ENCODE assay signal across 23 cellular contexts in the genomic region with DNA sequence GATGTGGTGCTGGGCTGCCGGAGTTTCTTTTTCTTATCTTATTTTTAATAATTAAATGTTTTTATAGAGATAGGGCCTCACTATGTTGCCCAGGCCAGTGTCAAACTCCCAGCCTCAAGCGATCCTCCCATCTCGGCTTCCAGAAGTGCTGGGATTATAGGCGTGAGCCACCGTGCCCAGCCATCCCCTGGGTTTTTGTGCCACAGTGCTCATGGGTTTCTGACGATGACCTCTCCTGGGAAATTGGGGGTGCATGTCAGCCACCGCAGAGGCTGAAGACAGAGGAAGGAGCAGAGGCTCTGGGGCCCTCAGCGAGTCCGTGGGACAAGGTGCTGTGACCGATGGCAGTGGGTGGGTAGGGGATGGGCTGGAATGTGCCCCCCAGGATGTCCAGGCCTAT. TPM values are rescaled to one million over a fixed set of nuclear protein-coding genes. Genes with fewer than 3 reads are reported as not detected.
DNase-seq lines count a peak whose midpoint lies in the region; ATAC-seq, FAIRE-seq and TF ChIP-seq lines count a peak whose summit lies in the region.
"Had no signal": no experiment of that assay in that cellular context is flagged by ENCODE, and none has a peak within 500 bp of the region (broad histone marks: within the 10 kb centered on the region; RNA-seq: fewer than 3 reads in every experiment).

No MANE protein-coding gene starts in this region.

- no peak overlapping the region for H2AFZ ChIP-seq in H1 (ENCODE audit: low read length)

- no peak overlapping the region for H3K56ac ChIP-seq in H1 (replicated peaks; ENCODE audit: insufficient read length, low read depth, low read length)

- no peak overlapping the region for H2BK15ac ChIP-seq in H1 (ENCODE audit: low read length)

- intact Hi-C loops in heart right ventricle (cut with DNase I) (loop anchor here in 3 of 10 donors (2.0 to 10.0 kb wide), 3 partner anchors 21 to 63 kb away; a partner anchor contains a TSS), left cardiac atrium (cut with DNase I) (loop anchor here in 1 of 2 donors (10.0 kb wide), 1 partner anchor 63 kb away; a partner anchor contains a TSS), tibial artery (cut with DNase I; ENCODE audit: low total_unique reads) (no loop called here)

- WGBS in heart right ventricle, 2 donors: 71 to 75% methylated on average over 10 of the region's 10 CpGs
- 91% methylated on average over 8 of the region's 10 CpGs; no CpG with 5 or more reads in 1 of the 2 experiments for WGBS in H1 (ENCODE audit: extremely low coverage in 1 of 2, insufficient coverage in 1 of 2, insufficient read length in 1 of 2, insufficient replicate concordance in 2 of 2, low coverage in 1 of 2, low lambda C conversion rate in 2 of 2, missing lambda C conversion rate in 1 of 2), 2 experiments

- no peak overlapping the region for H3K4ac ChIP-seq in H1 (replicated peaks; ENCODE audit: insufficient read length, low read depth, low read length)

- H4K91ac ChIP-seq in H1 (replicated peaks; ENCODE audit: insufficient read length, low read length): no peak overlapping the region

- no peak overlapping the region for H2BK5ac ChIP-seq in H1 (ENCODE audit: low read depth, low read length)

- no peak overlapping the region for H3K14ac ChIP-seq in H1 (ENCODE audit: insufficient read length)

- H3K27ac ChIP-seq in heart right ventricle (peak overlapping the region in 9 of 10 donors; percentile 74 to 95 (median 92)), H1 (ENCODE audit: low read depth, low read length) (no peak overlapping the region), muscle layer of colon (ENCODE audit: low read depth, low read length) (no peak overlapping the region), tibial artery (peak overlapping the region; percentile 49 to 53)

- H3K4me2 ChIP-seq in H1 (ENCODE audit: insufficient read depth in 1 of 2, low read depth in 2 of 2, low read length in 2 of 2): peak overlapping the region; percentile 54 to 77; a peak in 3 of 4 replicates

- no peak for TF ChIP-seq CTCF in heart right ventricle (IDR thresholded peaks at IDR 0.05)
- TF ChIP-seq CTCF in H1 (IDR thresholded peaks at IDR 0.05; ENCODE audit: control extremely low read depth in 1 of 3, insufficient read depth in 1 of 3, low read depth in 1 of 3, low read length in 3 of 3): no peak
- no peak for TF ChIP-seq CTCF in tibial artery (IDR thresholded peaks at IDR 0.05)

- no peak for ATAC-seq in heart right ventricle
- ATAC-seq in left cardiac atrium: no peak

- H4K8ac ChIP-seq in H1 (ENCODE audit: extremely low read depth, insufficient read depth, low read length): no peak overlapping the region

- CTCF ChIA-PET in H1 (lab: Charles Lee; ENCODE audit: partially characterized antibody): interaction anchor here (0.7 to 7.9 kb wide), 7 partner anchors 12 to 180 kb away, joined by 3 to 80 read pairs (median 4); a partner anchor contains a TSS

- no peak overlapping the region for H2BK20ac ChIP-seq in H1 (ENCODE audit: low read length)

- peaks cover 0 to 29% (median 6%) of the 10 kb centered on the region in 9 donors for H3K36me3 ChIP-seq in heart right ventricle
- peaks cover 0 to 4% (median 0%) of the 10 kb centered on the region in 4 experiments; a peak in 2 of 8 replicates for H3K36me3 ChIP-seq in H1 (ENCODE audit: control insufficient read depth in 2 of 4, insufficient read depth in 4 of 4, low read length in 3 of 4)
- H3K36me3 ChIP-seq in muscle layer of colon (ENCODE audit: insufficient read depth, low read length): no peaks in the 10 kb centered on the region
- peaks cover 0 to 41% (median 23%) of the 10 kb centered on the region in 3 donors for H3K36me3 ChIP-seq in tibial artery

- H3K79me1 ChIP-seq in H1 (ENCODE audit: low read depth, low read length): no peaks in the 10 kb centered on the region

- peak overlapping the region; percentile 65; the same call in 1 of the 2 replicates for H2AK5ac ChIP-seq in H1 (ENCODE audit: low read depth, low read length)

- no peak for TF ChIP-seq EP300 in H1 (IDR thresholded peaks at IDR 0.05; ENCODE audit: borderline replicate concordance in 1 of 2, low read depth in 2 of 2, low read length in 2 of 2)

- no peaks in the 10 kb centered on the region for H4K20me1 ChIP-seq in H1 (replicated peaks in 1 of 2; ENCODE audit: control insufficient read depth in 1 of 2, insufficient read depth in 2 of 2, low read length in 2 of 2)

- TF ChIP-seq POLR2A in H1 (IDR thresholded peaks at IDR 0.05; ENCODE audit: control extremely low read depth in 1 of 2, low read depth in 2 of 2, low read length in 2 of 2): no peak

- no peaks in the 10 kb centered on the region for H3K27me3 ChIP-seq in heart right ventricle
- no peaks in the 10 kb centered on the region for H3K27me3 ChIP-seq in H1 (replicated peaks in 1 of 4; ENCODE audit: control insufficient read depth in 3 of 4, extremely low read depth in 1 of 4, insufficient read depth in 3 of 4, low read length in 3 of 4)
- H3K27me3 ChIP-seq in muscle layer of colon (ENCODE audit: control insufficient read depth in 1 of 2, insufficient read depth in 2 of 2, low read length in 2 of 2): no peaks in the 10 kb centered on the region
- no peaks in the 10 kb centered on the region for H3K27me3 ChIP-seq in tibial artery

- POLR2A ChIA-PET in H1 (lab: Charles Lee; ENCODE audit: partially characterized antibody): interaction anchor here (0.9 to 8.0 kb wide), 4 partner anchors 10 to 47 kb away, joined by 3 to 137 read pairs (median 3); a partner anchor contains a TSS

- no peaks in the 10 kb centered on the region for H3K79me2 ChIP-seq in H1 (ENCODE audit: control insufficient read depth in 1 of 2, insufficient read depth in 2 of 2, low read length in 2 of 2)

- H3K23me2 ChIP-seq in H1 (ENCODE audit: low read depth, low read length): peaks cover 2% of the 10 kb centered on the region; the same call in 1 of the 2 replicates

- H3K18ac ChIP-seq in H1 (ENCODE audit: extremely low read depth, low read length): no peak overlapping the region

- H3K9me3 ChIP-seq in heart right ventricle (no peaks in the 10 kb centered on the region), H1 (ENCODE audit: insufficient read depth in 2 of 2, low read depth in 1 of 2, low read length in 1 of 2) (no peaks in the 10 kb centered on the region), muscle layer of colon (ENCODE audit: low read length) (no peaks in the 10 kb centered on the region), tibial artery (no peaks in the 10 kb centered on the region)

- DNase-seq in heart right ventricle (no peak), left cardiac atrium (no peak), H1 (ENCODE audit: low read depth in 1 of 2, low spot score in 2 of 2) (no peak), tibial artery (no peak), NAMALWA (ENCODE audit: low spot score) (no peak), NCI-H2196 (lab: John Stamatoyannopoulos, UW; ENCODE audit: unreplicated experiment) (no peak), NCI-H748 (lab: John Stamatoyannopoulos, UW; ENCODE audit: unreplicated experiment) (no peak)
- DNase-seq: activated CD4-positive, alpha-beta memory T cell treated with anti-CD3 and anti-CD28 coated beads, Interleukin-2, amount 10 ng/mL, durations not matched to agents 7 days and 5 days; activated CD4-positive, CD25-positive, alpha-beta regulatory T cell; cerebellar nuclear complex; NCI-H146; NCI-H774; stimulated activated CD4-positive, alpha-beta T cell treated with anti-CD3 and anti-CD28 coated beads, Interleukin-1b, Interleukin-23, amount 100 ng/mL, for 48 hours; stimulated activated naive CD4-positive, alpha-beta T cell had no signal

- no peak for FAIRE-seq in H1 (lab: Jason Lieb, UNC)
- FAIRE-seq: A204.1, G401.6, islet of Langerhans, urothelium cell line had no signal

- no peak overlapping the region for H3K23ac ChIP-seq in H1 (ENCODE audit: insufficient read length)

- H2BK12ac ChIP-seq in H1 (ENCODE audit: low read depth, low read length): no peak overlapping the region

- H3K9ac ChIP-seq in H1 (replicated peaks in 1 of 4; ENCODE audit: extremely low read depth in 1 of 4, low read depth in 3 of 4, low read length in 3 of 4) (no peak overlapping the region), muscle layer of colon (ENCODE audit: low read length) (peak overlapping the region; percentile 15)

- peak overlapping the region in 4 of 10 donors; percentile 36 to 52 (median 50) for H3K4me3 ChIP-seq in heart right ventricle
- peak overlapping the region in 1 of 4 experiments; percentile 72; a peak in 2 of 8 replicates for H3K4me3 ChIP-seq in H1 (ENCODE audit: extremely low read depth in 1 of 4, insufficient read depth in 2 of 4, low read depth in 3 of 4, low read length in 4 of 4)
- H3K4me3 ChIP-seq in muscle layer of colon (ENCODE audit: low read depth in 1 of 2, low read length in 2 of 2): peak overlapping the region; percentile 45 to 63
- H3K4me3 ChIP-seq in tibial artery: peak overlapping the region in 1 of 2 donors; percentile 48

- peaks cover 24 to 63% (median 48%) of the 10 kb centered on the region in 9 donors for H3K4me1 ChIP-seq in heart right ventricle
- peaks cover 0 to 16% (median 9%) of the 10 kb centered on the region in 4 experiments; a peak in 6 of 7 replicates for H3K4me1 ChIP-seq in H1 (replicated peaks in 1 of 4; ENCODE audit: control insufficient read depth in 3 of 4, insufficient read depth in 4 of 4, low read length in 3 of 4)
- peaks cover 12% of the 10 kb centered on the region for H3K4me1 ChIP-seq in muscle layer of colon (ENCODE audit: insufficient read depth, low read length)
- peaks cover 0 to 41% (median 29%) of the 10 kb centered on the region in 4 donors for H3K4me1 ChIP-seq in tibial artery

- H4K5ac ChIP-seq in H1 (ENCODE audit: insufficient read length, low read depth, low read length): no peak overlapping the region

- H2BK120ac ChIP-seq in H1 (replicated peaks; ENCODE audit: low read depth, low read length): no peak overlapping the region

- no peak for TF ChIP-seq RAD21 in H1 (IDR thresholded peaks at IDR 0.05 in 1 of 2, conservative IDR thresholded peaks at IDR 0.05 in 1 of 2; ENCODE audit: low read depth in 2 of 2, low read length in 2 of 2)

RNA-seq across cellular contexts. Expression of a gene that starts 14.4 kb away (rescaled TPM):
- total RNA-seq in heart right ventricle (10 to 100 TPM; 19.4 to 50.2 (median 24.8) TPM), left cardiac atrium (10 to 100 TPM; 55.6 to 58.6 TPM)
- polyA plus RNA-seq in heart right ventricle (10 to 100 TPM; 26.2 to 87.8 TPM), H1 (2011; rRNA removed) (12.8 and 19.8 TPM in 2 replicates)
- total RNA-seq in H1 (2021; fragmentation: NEBNext Ultra II Directional; extraction: Animal tissue kit (Norgen Biotek cat#: 25700)): 15.7 and 18.0 TPM in 2 replicates
- 13.8 TPM for polyA plus RNA-seq in H1 (2011; cell fraction: cytosol; rRNA removed)
- polyA plus RNA-seq in H1 (2011; cell fraction: nucleus; rRNA removed): 39.2 TPM
- 9.3 to 15.2 TPM (median 14.5 TPM) in 4 replicates for polyA plus RNA-seq in H1 (2012, experiment 1 of 2)
- 12.0 TPM for polyA plus RNA-seq in H1 (2012, experiment 2 of 2)
- 14.4 TPM for polyA plus RNA-seq in H1 (2013, experiment 1 of 2)
- polyA plus RNA-seq in H1 (2013, experiment 2 of 2): 13.9 TPM
- polyA minus RNA-seq in H1 (2011; rRNA and poly(A)+ RNA removed): 3.5 and 4.2 TPM in 2 replicates
- 12.7 TPM for polyA minus RNA-seq in H1 (2011; cell fraction: cytosol; rRNA and poly(A)+ RNA removed)
- 11.2 TPM for polyA minus RNA-seq in H1 (2011; cell fraction: nucleus; rRNA and poly(A)+ RNA removed)

RNA-seq across cellular contexts. Expression of a gene that starts 21.8 kb away (rescaled TPM):
- total RNA-seq in heart right ventricle (10 to 100 TPM; 23.3 to 39.5 (median 30.7) TPM), left cardiac atrium (10 to 100 TPM; 23.2 to 30.6 TPM)
- polyA plus RNA-seq in heart right ventricle (10 to 100 TPM; 37.0 to 49.2 TPM), H1 (2011; rRNA removed) (11.6 and 13.6 TPM in 2 replicates)
- 17.9 and 19.0 TPM in 2 replicates for total RNA-seq in H1 (2021; fragmentation: NEBNext Ultra II Directional; extraction: Animal tissue kit (Norgen Biotek cat#: 25700))
- polyA plus RNA-seq in H1 (2011; cell fraction: cytosol; rRNA removed): 19.7 TPM
- 13.9 TPM for polyA plus RNA-seq in H1 (2011; cell fraction: nucleus; rRNA removed)
- polyA plus RNA-seq in H1 (2012, experiment 1 of 2): 6.2 to 15.0 TPM (median 13.2 TPM) in 4 replicates
- 11.1 TPM for polyA plus RNA-seq in H1 (2012, experiment 2 of 2)
- polyA plus RNA-seq in H1 (2013, experiment 1 of 2): 14.6 TPM
- polyA plus RNA-seq in H1 (2013, experiment 2 of 2): 15.8 TPM
- polyA minus RNA-seq in H1 (2011; rRNA and poly(A)+ RNA removed): 0.61 and 1.1 TPM in 2 replicates
- 3.7 TPM for polyA minus RNA-seq in H1 (2011; cell fraction: cytosol; rRNA and poly(A)+ RNA removed)
- polyA minus RNA-seq in H1 (2011; cell fraction: nucleus; rRNA and poly(A)+ RNA removed): 10.4 TPM

RNA-seq across cellular contexts. Expression of a gene that starts 31.7 kb away (rescaled TPM):
- total RNA-seq in heart right ventricle (1 to 10 TPM in 5 of 10 donors, under 1 TPM in 4, not detected in 1; 0.21 to 2.0 (median 1.1) TPM), left cardiac atrium (1 to 10 TPM in 1 of 2 donors, under 1 TPM in 1; 0.86 to 2.4 TPM)
- polyA plus RNA-seq in heart right ventricle (1 to 10 TPM; 1.3 to 1.6 TPM), H1 (2011; rRNA removed) (0.13 and 0.15 TPM in 2 replicates)
- 0.88 and 1.1 TPM in 2 replicates for total RNA-seq in H1 (2021; fragmentation: NEBNext Ultra II Directional; extraction: Animal tissue kit (Norgen Biotek cat#: 25700))
- polyA plus RNA-seq in H1 (2011; cell fraction: cytosol; rRNA removed): 0.26 TPM
- polyA plus RNA-seq in H1 (2011; cell fraction: nucleus; rRNA removed): 1.7 TPM
- 0.57 to 0.92 TPM (median 0.67 TPM) in 4 replicates for polyA plus RNA-seq in H1 (2012, experiment 1 of 2)
- 0.22 TPM for polyA plus RNA-seq in H1 (2012, experiment 2 of 2)
- polyA plus RNA-seq in H1 (2013, experiment 1 of 2): 0.10 TPM
- 0.17 TPM for polyA plus RNA-seq in H1 (2013, experiment 2 of 2)
- polyA minus RNA-seq in H1 (2011; rRNA and poly(A)+ RNA removed): 0.07 TPM in 1 of 2 replicates, not detected in the other
- not detected for polyA minus RNA-seq in H1 (2011; cell fraction: cytosol; rRNA and poly(A)+ RNA removed)
- polyA minus RNA-seq in H1 (2011; cell fraction: nucleus; rRNA and poly(A)+ RNA removed): 0.90 TPM

RNA-seq across cellular contexts. Expression of a gene that starts 37.9 kb away (rescaled TPM):
- under 1 TPM in 3 of 10 donors, not detected in 7; 0.02 to 0.04 (median 0.03) TPM for total RNA-seq in heart right ventricle
- under 1 TPM in 1 of 2 donors, not detected in 1; 0.07 TPM for polyA plus RNA-seq in heart right ventricle
- total RNA-seq in left cardiac atrium: not detected
- not detected in 2 replicates for total RNA-seq in H1 (2021; fragmentation: NEBNext Ultra II Directional; extraction: Animal tissue kit (Norgen Biotek cat#: 25700))
- 0.02 TPM in 2 replicates for polyA plus RNA-seq in H1 (2011; rRNA removed)
- 0.01 TPM for polyA plus RNA-seq in H1 (2011; cell fraction: cytosol; rRNA removed)
- 0.07 TPM for polyA plus RNA-seq in H1 (2011; cell fraction: nucleus; rRNA removed)
- polyA plus RNA-seq in H1 (2012, experiment 1 of 2): 0.03 TPM in 2 of 4 replicates, not detected in the others
- 0.03 TPM for polyA plus RNA-seq in H1 (2012, experiment 2 of 2)
- 0.02 TPM for polyA plus RNA-seq in H1 (2013, experiment 1 of 2)
- under 0.01 TPM for polyA plus RNA-seq in H1 (2013, experiment 2 of 2)
- polyA minus RNA-seq in H1 (2011; rRNA and poly(A)+ RNA removed): 0.06 TPM in 1 of 2 replicates, not detected in the other
- polyA minus RNA-seq in H1 (2011; cell fraction: cytosol; rRNA and poly(A)+ RNA removed): not detected
- polyA minus RNA-seq in H1 (2011; cell fraction: nucleus; rRNA and poly(A)+ RNA removed): not detected
- total RNA-seq: activated CD4-positive, alpha-beta memory T cell treated with anti-CD3 and anti-CD28 coated beads, Interleukin-2, amount 10 ng/mL, durations not matched to agents 7 days and 5 days; H4; MCF 10A; osteoblast had no signal
- polyA plus RNA-seq: BJ had no signal

RNA-seq across cellular contexts. Expression of a gene that starts 58.2 kb away (rescaled TPM):
- 1 to 10 TPM; 3.4 to 6.1 (median 4.7) TPM for total RNA-seq in heart right ventricle
- 1 to 10 TPM; 3.0 to 8.3 TPM for polyA plus RNA-seq in heart right ventricle
- total RNA-seq in left cardiac atrium: 1 to 10 TPM; 3.4 to 3.8 TPM
- total RNA-seq in H1 (2021; fragmentation: NEBNext Ultra II Directional; extraction: Animal tissue kit (Norgen Biotek cat#: 25700)): 15.1 and 18.1 TPM in 2 replicates
- polyA plus RNA-seq in H1 (2011; rRNA removed): 6.9 and 10.0 TPM in 2 replicates
- polyA plus RNA-seq in H1 (2011; cell fraction: cytosol; rRNA removed): 8.1 TPM
- polyA plus RNA-seq in H1 (2011; cell fraction: nucleus; rRNA removed): 36.1 TPM
- 9.7 to 16.5 TPM (median 15.3 TPM) in 4 replicates for polyA plus RNA-seq in H1 (2012, experiment 1 of 2)
- 9.6 TPM for polyA plus RNA-seq in H1 (2012, experiment 2 of 2)
- 10.1 TPM for polyA plus RNA-seq in H1 (2013, experiment 1 of 2)
- 9.2 TPM for polyA plus RNA-seq in H1 (2013, experiment 2 of 2)
- polyA minus RNA-seq in H1 (2011; rRNA and poly(A)+ RNA removed): 4.4 and 4.5 TPM in 2 replicates
- 4.9 TPM for polyA minus RNA-seq in H1 (2011; cell fraction: cytosol; rRNA and poly(A)+ RNA removed)
- 8.9 TPM for polyA minus RNA-seq in H1 (2011; cell fraction: nucleus; rRNA and poly(A)+ RNA removed)

Comparison
In these comparisons a context has a peak if more than half of its experiments do, and no peak if none do; other contexts are left out.
1. H3K27ac ChIP-seq: peak in heart right ventricle (9 of 10) and tibial artery (2 of 2); none in H1 (single experiment) and muscle layer of colon (single experiment).